In genomic region chr9:121577201-121577600, GRCh38 we compare ENCODE assay signal across 23 cellular contexts.
A peak's percentile ranks its signal among the peaks of the same experiment; 100 is the strongest.
DNase-seq lines count a peak whose midpoint lies in the region; ATAC-seq and FAIRE-seq lines count a peak whose summit lies in the region.
"Had no signal": no experiment of that assay in that cellular context is flagged by ENCODE, and none has a peak within 500 bp of the region (broad histone marks: within the 10 kb centered on the region; RNA-seq: fewer than 3 reads in every experiment).

No MANE protein-coding gene starts in this region.

- H3K4me3 ChIP-seq in HAP-1 = no peak overlapping the region
- H3K4me3 ChIP-seq: coronary artery, PC-9, transverse colon had no signal

- in situ Hi-C loops in HAP-1 (cut with MboI; ENCODE audit: low sequenced_read_pairs) = no loop called here

- peaks cover 3% of the 10 kb centered on the region for H3K27me3 Mint-ChIP-seq in activated CD4-positive, alpha-beta memory T cell treated with anti-CD3 and anti-CD28 coated beads for 36 hours
- H3K27me3 Mint-ChIP-seq: stimulated activated naive CD8-positive, alpha-beta T cell treated with anti-CD3 and anti-CD28 coated beads, Interleukin-15, Interleukin-2, amounts not matched to agents 100 ng/mL and 50 ng/mL, for 24 hours had no signal

- H3K9me3 ChIP-seq in HAP-1 = no peaks in the 10 kb centered on the region
- H3K9me3 ChIP-seq: transverse colon had no signal

- H3K36me3 ChIP-seq in HAP-1 (replicated peaks) = no peaks in the 10 kb centered on the region
- H3K36me3 ChIP-seq: transverse colon had no signal

- DNase-seq in Right ventricle myocardium inferior (ENCODE audit: missing footprints) (no peak), cardiac septum (ENCODE audit: low spot score) (no peak), left cardiac atrium (peak; percentile 52), occipital lobe (lab: John Stamatoyannopoulos, UW) (peak; percentile 36), HAP-1 (ENCODE audit: low spot score in 2 of 2) (no peak), frontal cortex (ENCODE audit: low spot score in 2 of 2) (no peak)
- DNase-seq in activated CD4-positive, alpha-beta memory T cell treated with anti-CD3 and anti-CD28 coated beads for 36 hours = no peak
- DNase-seq: 8988T; activated naive CD4-positive, alpha-beta T cell; activated T-cell treated with anti-CD3 and anti-CD28 coated beads, Interleukin-2, amount 50 U/mL, for 4 hours; CD4-positive, alpha-beta memory T cell; DMS153; NCI-H1436 treated with DMSO at 0.1 percent for 48 hours; NCI-H2107; NCI-H446; PC-9; SIG-M5; T-cell; transverse colon had no signal

- no peaks in the 10 kb centered on the region for H3K9me3 Mint-ChIP-seq in activated CD4-positive, alpha-beta memory T cell treated with anti-CD3 and anti-CD28 coated beads for 36 hours
- H3K9me3 Mint-ChIP-seq: activated T-cell treated with anti-CD3 and anti-CD28 coated beads, Interleukin-2, amount 50 U/mL, for 4 hours; CD4-positive, alpha-beta memory T cell; stimulated activated naive CD8-positive, alpha-beta T cell treated with anti-CD3 and anti-CD28 coated beads, Interleukin-15, Interleukin-2, amounts not matched to agents 100 ng/mL and 50 ng/mL, for 24 hours; T-cell had no signal

- H3K4me3 Mint-ChIP-seq in activated CD4-positive, alpha-beta memory T cell treated with anti-CD3 and anti-CD28 coated beads for 36 hours = no peak overlapping the region
- H3K4me3 Mint-ChIP-seq: activated T-cell treated with anti-CD3 and anti-CD28 coated beads, Interleukin-2, amount 50 U/mL, for 4 hours; CD4-positive, alpha-beta memory T cell; stimulated activated naive CD8-positive, alpha-beta T cell treated with anti-CD3 and anti-CD28 coated beads, Interleukin-15, Interleukin-2, amounts not matched to agents 100 ng/mL and 50 ng/mL, for 24 hours; T-cell had no signal

- no peaks in the 10 kb centered on the region for H3K4me1 ChIP-seq in HAP-1

- POLR2A ChIA-PET in activated CD4-positive, alpha-beta memory T cell treated with anti-CD3 and anti-CD28 coated beads for 36 hours (lab: Charles Lee) = no interaction called here

- intact Hi-C loops in Right ventricle myocardium inferior (cut with DNase I) (no loop called here), cardiac septum (cut with DNase I) (no loop called here), left cardiac atrium (cut with DNase I) (no loop called here)
- intact Hi-C loops in activated CD4-positive, alpha-beta memory T cell treated with anti-CD3 and anti-CD28 coated beads for 36 hours (cut with micrococcal nuclease) = no loop called here

- H3K36me3 Mint-ChIP-seq in activated CD4-positive, alpha-beta memory T cell treated with anti-CD3 and anti-CD28 coated beads for 36 hours = no peaks in the 10 kb centered on the region
- H3K36me3 Mint-ChIP-seq: CD4-positive, alpha-beta memory T cell; T-cell had no signal

- ATAC-seq in Right ventricle myocardium inferior = peak; percentile 30
- ATAC-seq in left cardiac atrium = peak; percentile 64 to 68
- no peak for ATAC-seq in HG03045 (IDR thresholded peaks at IDR 0.05; ENCODE audit: unreplicated experiment)
- ATAC-seq: activated T-cell treated with anti-CD3 and anti-CD28 coated beads, Interleukin-2, amount 50 U/mL, for 4 hours; T-cell had no signal

- no peak overlapping the region for H3K27ac Mint-ChIP-seq in activated CD4-positive, alpha-beta memory T cell treated with anti-CD3 and anti-CD28 coated beads for 36 hours
- H3K27ac Mint-ChIP-seq: CD4-positive, alpha-beta memory T cell; stimulated activated naive CD8-positive, alpha-beta T cell treated with anti-CD3 and anti-CD28 coated beads, Interleukin-15, Interleukin-2, amounts not matched to agents 100 ng/mL and 50 ng/mL, for 24 hours; T-cell had no signal

- no peak for FAIRE-seq in frontal cortex (lab: Jason Lieb, UNC)
- FAIRE-seq: TTC549 had no signal

- H3K4me1 Mint-ChIP-seq in activated CD4-positive, alpha-beta memory T cell treated with anti-CD3 and anti-CD28 coated beads for 36 hours (ENCODE audit: low read depth) = no peaks in the 10 kb centered on the region
- H3K4me1 Mint-ChIP-seq: CD4-positive, alpha-beta memory T cell; T-cell had no signal

- CTCF ChIA-PET in activated CD4-positive, alpha-beta memory T cell treated with anti-CD3 and anti-CD28 coated beads for 36 hours (lab: Charles Lee) = no interaction called here

- H3K27me3 ChIP-seq in HAP-1 (ENCODE audit: low read depth) = peaks cover 2% of the 10 kb centered on the region; the same call in 1 of the 2 replicates
- H3K27me3 ChIP-seq: transverse colon had no signal

Comparison
In these comparisons a context has a peak if more than half of its experiments do, and no peak if none do; other contexts are left out.
1. DNase-seq: peak in left cardiac atrium (single experiment) and occipital lobe (single experiment); none in Right ventricle myocardium inferior (single experiment), cardiac septum (single experiment), activated CD4-positive, alpha-beta memory T cell treated with anti-CD3 and anti-CD28 coated beads for 36 hours (single experiment), HAP-1 (0 of 2) and frontal cortex (0 of 2).